ENCODE assay signal across 26 cellular contexts in the genomic region with DNA sequence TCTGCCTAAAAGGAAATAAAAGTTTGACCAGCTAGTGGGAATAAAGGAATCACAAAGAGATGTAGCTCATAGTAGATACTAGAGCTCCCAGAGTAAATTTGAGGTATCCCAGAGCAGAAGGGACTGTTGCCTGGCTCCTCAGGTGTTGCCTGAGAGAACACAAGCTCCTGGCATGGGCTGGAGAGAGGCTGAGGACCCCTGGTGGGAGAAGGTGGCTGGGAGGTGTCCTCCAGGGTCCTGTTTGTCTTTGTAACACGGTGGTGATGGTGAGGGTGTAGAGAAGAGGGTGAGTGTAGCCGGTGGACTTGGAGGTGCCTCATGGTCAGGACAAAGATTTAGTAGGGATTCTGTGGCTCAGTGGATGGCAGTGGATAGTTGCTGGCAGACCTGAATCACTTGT. TPM values are rescaled to one million over a fixed set of nuclear protein-coding genes. Genes with fewer than 3 reads are reported as not detected.
A peak's percentile ranks its signal among the peaks of the same experiment; 100 is the strongest.
DNase-seq lines count a peak whose midpoint lies in the region; ATAC-seq, FAIRE-seq and TF ChIP-seq lines count a peak whose summit lies in the region.
"Had no signal": no experiment of that assay in that cellular context is flagged by ENCODE, and none has a peak within 500 bp of the region (broad histone marks: within the 10 kb centered on the region; RNA-seq: fewer than 3 reads in every experiment).

No MANE protein-coding gene starts in this region.

- H2AFZ ChIP-seq in OCI-LY3 (ENCODE audit: low read depth, low read length) (no peak overlapping the region), HepG2 (ENCODE audit: low read length) (no peak overlapping the region)

- H3K27ac ChIP-seq in OCI-LY3 (ENCODE audit: low read length) = no peak overlapping the region
- H3K27ac ChIP-seq in HepG2 (ENCODE audit: extremely low read length, insufficient read depth, low read length) = no peak overlapping the region
- H3K27ac ChIP-seq: HL-60 had no signal

- in situ Hi-C loops in HepG2 (cut with HindIII; ENCODE audit: extremely low pct_ligation_motif_present, low pct_unique_long_range_greater_than_20kb) = no loop called here

- no peaks in the 10 kb centered on the region for H3K36me3 ChIP-seq in OCI-LY3 (replicated peaks; ENCODE audit: low read depth, low read length)
- H3K36me3 ChIP-seq in HepG2 (replicated peaks in 1 of 2; ENCODE audit: control insufficient read depth in 1 of 2, insufficient read depth in 2 of 2, low read length in 2 of 2) = no peaks in the 10 kb centered on the region
- H3K36me3 ChIP-seq: BE2C had no signal

- H3K9me3 ChIP-seq in OCI-LY3 (ENCODE audit: insufficient read depth, low read length) (no peaks in the 10 kb centered on the region), T-helper 17 cell (ENCODE audit: control insufficient read depth, low read length, poor library complexity, severe bottlenecking) (no peaks in the 10 kb centered on the region), HepG2 (ENCODE audit: low read length) (no peaks in the 10 kb centered on the region)
- H3K9me3 ChIP-seq: BE2C had no signal

- peak overlapping the region; percentile 6 for H3K27ac Mint-ChIP-seq in T-helper 17 cell
- H3K27ac Mint-ChIP-seq: HFFc6 had no signal

- 0 out of 2 replicates have a peak, but pooled peaks have one; percentile 12 for TF ChIP-seq CTCF in OCI-LY3 (IDR thresholded peaks at IDR 0.05; ENCODE audit: low read depth, low read length)
- TF ChIP-seq CTCF in HepG2 (CRISPR knock-in tag; IDR thresholded peaks at IDR 0.05) = peak; percentile 47

- no peaks in the 10 kb centered on the region for H3K4me1 ChIP-seq in OCI-LY3 (ENCODE audit: low read length)
- no peaks in the 10 kb centered on the region for H3K4me1 ChIP-seq in HepG2 (ENCODE audit: insufficient read depth, low read length)
- H3K4me1 ChIP-seq: BE2C had no signal

- no peak overlapping the region for H3K4me3 Mint-ChIP-seq in T-helper 17 cell
- H3K4me3 Mint-ChIP-seq: CD4-positive, CD25-positive, alpha-beta regulatory T cell; CD8-positive, alpha-beta memory T cell; HFFc6; IgD-negative memory B cell had no signal

- H3K4me3 ChIP-seq in OCI-LY3 (ENCODE audit: low read length) (no peak overlapping the region), HepG2 (replicated peaks in 1 of 3; ENCODE audit: insufficient read depth in 1 of 3, low read depth in 2 of 3, low read length in 3 of 3) (no peak overlapping the region)
- H3K4me3 ChIP-seq: GM12878 had no signal

- H4K20me1 ChIP-seq in OCI-LY3 (ENCODE audit: insufficient read depth, low read length) (no peaks in the 10 kb centered on the region), HepG2 (ENCODE audit: insufficient read depth, low read length) (no peaks in the 10 kb centered on the region)

- TF ChIP-seq EP300 in HepG2 (IDR thresholded peaks at IDR 0.05; ENCODE audit: low read depth in 2 of 2, low read length in 2 of 2) = no peak
- no peak for TF ChIP-seq EP300 in HepG2 (CRISPR knock-in tag; IDR thresholded peaks at IDR 0.05; ENCODE audit: borderline replicate concordance)

- BruUV-seq in HepG2 (replicated peaks; lab: Mats Ljungman, UMichigan) = no TSS peak

- TF ChIP-seq POLR2A in HepG2 (IDR thresholded peaks at IDR 0.05; ENCODE audit: insufficient read depth in 1 of 2, low read depth in 2 of 2, low read length in 2 of 2) = no peak

- H3K27me3 Mint-ChIP-seq in T-helper 17 cell = no peaks in the 10 kb centered on the region
- H3K27me3 Mint-ChIP-seq: CD4-positive, CD25-positive, alpha-beta regulatory T cell; IgD-negative memory B cell had no signal

- peak; percentile 43 for FAIRE-seq in HepG2 (lab: Jason Lieb, UNC)
- FAIRE-seq: A204.1, GM12878 had no signal

- CTCF ChIA-PET in HepG2 (lab: Yijun Ruan, JAX; ENCODE audit: low intra/inter-chr PET ratio, low total read pairs) = no interaction called here

- intact Hi-C loops in HepG2 (cut with micrococcal nuclease; ENCODE audit: unreplicated experiment) = no loop called here

- H3K4me2 ChIP-seq in OCI-LY3 (ENCODE audit: low read length) = no peak overlapping the region
- no peak overlapping the region for H3K4me2 ChIP-seq in HepG2 (ENCODE audit: low read depth, low read length)

- no peaks in the 10 kb centered on the region for H3K79me2 ChIP-seq in OCI-LY3 (ENCODE audit: low read length)
- H3K79me2 ChIP-seq in HepG2 (ENCODE audit: insufficient read depth, low read length) = no peaks in the 10 kb centered on the region

- DNase-seq in T-helper 17 cell (no peak), HepG2 (ENCODE audit: low spot score) (no peak), NCI-H1417 (lab: John Stamatoyannopoulos, UW) (no peak)
- DNase-seq: ACHN; BE2C; C1 segment of cervical spinal cord; CD4-positive, CD25-positive, alpha-beta regulatory T cell; CD8-positive, alpha-beta memory T cell; COR-L47; DMS 273 treated with DMSO at 0.1 percent for 48 hours; DMS53; DND-41; EL; GOT3; H7; HFFc6 had no signal

- peaks cover 10% of the 10 kb centered on the region for H3K36me3 Mint-ChIP-seq in T-helper 17 cell (ENCODE audit: low read depth)

- H3K4me1 Mint-ChIP-seq in T-helper 17 cell = peaks cover 5% of the 10 kb centered on the region

- no peak for TF ChIP-seq RAD21 in HepG2 (CRISPR knock-in tag; IDR thresholded peaks at IDR 0.05)

- WGBS in HepG2 (ENCODE audit: low lambda C conversion rate) = 32% methylated on average over 2 of the region's 2 CpGs

- POLR2A ChIA-PET in HepG2 (lab: Yijun Ruan, JAX) = interaction anchor here (0.9 kb wide), 1 partner anchor 12 kb away, joined by 4 read pairs; no protein-coding TSS in a partner anchor

- H3K9ac ChIP-seq in OCI-LY3 (ENCODE audit: low read length) (no peak overlapping the region), HepG2 (ENCODE audit: insufficient read depth, low read depth, low read length) (no peak overlapping the region)

- no peak for ATAC-seq in T-helper 17 cell
- peak; percentile 54 for ATAC-seq in HepG2
- no peak for ATAC-seq in GM19324 (IDR thresholded peaks at IDR 0.05; ENCODE audit: low FRiP score, unreplicated experiment)
- no peak for ATAC-seq in GM21528 (IDR thresholded peaks at IDR 0.05; ENCODE audit: low FRiP score, unreplicated experiment)
- ATAC-seq: GM12878, HCT116 had no signal

- H3K27me3 ChIP-seq in OCI-LY3 (ENCODE audit: low read depth, low read length) = peaks cover 19% of the 10 kb centered on the region
- H3K27me3 ChIP-seq in HepG2 (ENCODE audit: control insufficient read depth in 1 of 2, insufficient read depth in 2 of 2, low read length in 2 of 2) = no peaks in the 10 kb centered on the region
- H3K27me3 ChIP-seq: BE2C had no signal

TF ChIP-seq in HepG2, 621 proteins besides CTCF, POLR2A, EP300 and RAD21 (continues in another document):
- peak; percentile 35; the same call in 1 of the 2 replicates for TF ChIP-seq SMC3 (IDR thresholded peaks at IDR 0.05; ENCODE audit: low read length)

RNA-seq across cellular contexts. Expression of a gene that starts 28.1 kb away (rescaled TPM):
- total RNA-seq in T-helper 17 cell = not detected
- not detected in 2 replicates for total RNA-seq in HepG2 (2016; rRNA removed; fragmentation: Illumina TruSeq; extraction: Trizol)
- not detected in 2 replicates for total RNA-seq in HepG2 (2016; cell fraction: cytosol; rRNA removed; fragmentation: Illumina TruSeq; extraction: Trizol; ENCODE audit: low read depth)
- not detected in 2 replicates for total RNA-seq in HepG2 (2016; cell fraction: insoluble cytoplasmic fraction; rRNA removed; fragmentation: Illumina TruSeq; extraction: Trizol)
- not detected in 2 replicates for total RNA-seq in HepG2 (2016; cell fraction: membrane; rRNA removed; fragmentation: Illumina TruSeq; extraction: Trizol)
- total RNA-seq in HepG2 (2016; cell fraction: nucleus; rRNA removed; fragmentation: Illumina TruSeq; extraction: Trizol) = not detected in 2 replicates
- not detected in 2 replicates for polyA plus RNA-seq in HepG2 (2011; rRNA removed)
- polyA plus RNA-seq in HepG2 (2011; cell fraction: cytosol; rRNA removed) = not detected in 2 replicates
- polyA plus RNA-seq in HepG2 (2011; cell fraction: nucleus; rRNA removed) = not detected in 2 replicates
- 1.4 and 1.6 TPM in 2 replicates for polyA plus RNA-seq in HepG2 (2012)
- polyA plus RNA-seq in HepG2 (2016; cell fraction: cytosol; fragmentation: Illumina TruSeq; extraction: Trizol; ENCODE audit: low read depth) = not detected in 2 replicates
- polyA plus RNA-seq in HepG2 (2016; cell fraction: insoluble cytoplasmic fraction; fragmentation: Illumina TruSeq; extraction: Trizol; ENCODE audit: low read depth) = not detected in 2 replicates
- polyA plus RNA-seq in HepG2 (2016; cell fraction: membrane; fragmentation: Illumina TruSeq; extraction: Trizol; ENCODE audit: low read depth) = not detected in 2 replicates
- polyA plus RNA-seq in HepG2 (2016; cell fraction: nucleus; fragmentation: Illumina TruSeq; extraction: Trizol; ENCODE audit: insufficient read depth, low read depth) = not detected in 2 replicates
- polyA minus RNA-seq in HepG2 (2011; rRNA and poly(A)+ RNA removed; ENCODE audit: low replicate concordance) = not detected in 2 replicates
- not detected in 2 replicates for polyA minus RNA-seq in HepG2 (2011; cell fraction: cytosol; rRNA and poly(A)+ RNA removed)
- polyA minus RNA-seq in HepG2 (2011; cell fraction: nucleus; rRNA and poly(A)+ RNA removed) = not detected in 2 replicates
- total RNA-seq: CD4-positive, CD25-positive, alpha-beta regulatory T cell; G401; GM12878; HFFc6; HT1080 had no signal
- polyA plus RNA-seq: CD4-positive, CD25-positive, alpha-beta regulatory T cell; CD8-positive, alpha-beta memory T cell; IgD-negative memory B cell had no signal

RNA-seq across cellular contexts. Expression of a gene that starts 34.7 kb away (rescaled TPM):
- total RNA-seq in T-helper 17 cell (10 to 100 TPM; 56.9 to 65.0 TPM), HepG2 (2016; rRNA removed; fragmentation: Illumina TruSeq; extraction: Trizol) (34.9 and 52.4 TPM in 2 replicates)
- total RNA-seq in HepG2 (2016; cell fraction: cytosol; rRNA removed; fragmentation: Illumina TruSeq; extraction: Trizol; ENCODE audit: low read depth) = 17.2 and 22.5 TPM in 2 replicates
- total RNA-seq in HepG2 (2016; cell fraction: insoluble cytoplasmic fraction; rRNA removed; fragmentation: Illumina TruSeq; extraction: Trizol) = 38.0 and 49.3 TPM in 2 replicates
- total RNA-seq in HepG2 (2016; cell fraction: membrane; rRNA removed; fragmentation: Illumina TruSeq; extraction: Trizol) = 51.0 and 56.2 TPM in 2 replicates
- 51.2 and 62.7 TPM in 2 replicates for total RNA-seq in HepG2 (2016; cell fraction: nucleus; rRNA removed; fragmentation: Illumina TruSeq; extraction: Trizol)
- 86.8 and 87.3 TPM in 2 replicates for polyA plus RNA-seq in HepG2 (2011; rRNA removed)
- polyA plus RNA-seq in HepG2 (2011; cell fraction: cytosol; rRNA removed) = 70.1 and 103 TPM in 2 replicates
- 88.0 and 105 TPM in 2 replicates for polyA plus RNA-seq in HepG2 (2011; cell fraction: nucleus; rRNA removed)
- 48.1 and 53.7 TPM in 2 replicates for polyA plus RNA-seq in HepG2 (2012)
- polyA plus RNA-seq in HepG2 (2016; cell fraction: cytosol; fragmentation: Illumina TruSeq; extraction: Trizol; ENCODE audit: low read depth) = 20.3 and 24.7 TPM in 2 replicates
- polyA plus RNA-seq in HepG2 (2016; cell fraction: insoluble cytoplasmic fraction; fragmentation: Illumina TruSeq; extraction: Trizol; ENCODE audit: low read depth) = 48.7 and 55.1 TPM in 2 replicates
- polyA plus RNA-seq in HepG2 (2016; cell fraction: membrane; fragmentation: Illumina TruSeq; extraction: Trizol; ENCODE audit: low read depth) = 52.2 and 55.0 TPM in 2 replicates
- polyA plus RNA-seq in HepG2 (2016; cell fraction: nucleus; fragmentation: Illumina TruSeq; extraction: Trizol; ENCODE audit: insufficient read depth, low read depth) = 97.6 and 101 TPM in 2 replicates
- polyA minus RNA-seq in HepG2 (2011; rRNA and poly(A)+ RNA removed; ENCODE audit: low replicate concordance) = 129 and 137 TPM in 2 replicates
- polyA minus RNA-seq in HepG2 (2011; cell fraction: cytosol; rRNA and poly(A)+ RNA removed) = 28.5 and 36.9 TPM in 2 replicates
- 87.7 and 95.1 TPM in 2 replicates for polyA minus RNA-seq in HepG2 (2011; cell fraction: nucleus; rRNA and poly(A)+ RNA removed)
